ENCODE assay signal across 8 cellular contexts in genomic region chr1:9494936-9495758, GRCh38. TPM values are rescaled to one million over a fixed set of nuclear protein-coding genes. Genes with fewer than 3 reads are reported as not detected.
DNase-seq lines count a peak whose midpoint lies in the region; ATAC-seq, FAIRE-seq and TF ChIP-seq lines count a peak whose summit lies in the region.

No MANE protein-coding gene starts in this region.

- DNase-seq in GM03348 (ENCODE audit: low spot score) (peak; percentile 87), LNCaP clone FGC (ENCODE audit: low read depth) (no peak), T-helper 2 cell (peak; percentile 28 to 72 (median 52)), astrocyte (ENCODE audit: low read depth) (no peak), NCI-H2107 (lab: John Stamatoyannopoulos, UW) (no peak)
- peak; percentile 32 to 56 for DNase-seq in stimulated activated CD4-positive, alpha-beta T cell treated with anti-CD3 and anti-CD28 coated beads, Interleukin-15, amount 100 ng/mL, for 1 hour (ENCODE audit: low read depth in 1 of 2, low spot score in 1 of 2)

- H3K4me2 ChIP-seq in astrocyte (ENCODE audit: low read length), result peak overlapping the region; percentile 80

- no peaks in the 10 kb centered on the region for H3K4me1 Mint-ChIP-seq in astrocyte (ENCODE audit: low read depth, unreplicated experiment)

- no peak overlapping the region for H3K4me3 Mint-ChIP-seq in astrocyte (ENCODE audit: unreplicated experiment)

- H3K9ac ChIP-seq in astrocyte (ENCODE audit: low read length) (no peak overlapping the region), iPS-20b (ENCODE audit: low read depth, low read length) (peak overlapping the region; percentile 63; the same call in 1 of the 2 replicates)

- H4K20me1 ChIP-seq in astrocyte (ENCODE audit: insufficient read depth, low read length), result no peaks in the 10 kb centered on the region

- H3K27me3 Mint-ChIP-seq in astrocyte (ENCODE audit: low read depth, unreplicated experiment), result peaks cover 30% of the 10 kb centered on the region

- no peaks in the 10 kb centered on the region for H3K9me3 ChIP-seq in astrocyte (ENCODE audit: insufficient read depth, low read depth, low read length)
- H3K9me3 ChIP-seq in iPS-20b (ENCODE audit: insufficient read depth, low read depth, low read length), result no peaks in the 10 kb centered on the region

- H3K27ac Mint-ChIP-seq in astrocyte (ENCODE audit: unreplicated experiment), result no peak overlapping the region

- FAIRE-seq in astrocyte (lab: Jason Lieb, UNC), result no peak

- no peaks in the 10 kb centered on the region for H3K36me3 Mint-ChIP-seq in astrocyte (ENCODE audit: low read depth, unreplicated experiment)

- H2AFZ ChIP-seq in astrocyte (ENCODE audit: low read depth, low read length), result peak overlapping the region; percentile 77

- H3K9me3 Mint-ChIP-seq in astrocyte (ENCODE audit: unreplicated experiment), result no peaks in the 10 kb centered on the region

- no peak overlapping the region for H3K27ac ChIP-seq in astrocyte (ENCODE audit: low read depth, low read length)
- no peak overlapping the region for H3K27ac ChIP-seq in iPS-20b (ENCODE audit: low read length)

- H3K4me3 ChIP-seq in LNCaP clone FGC (ENCODE audit: low read depth, low read length) (peak overlapping the region; percentile 20; the same call in 1 of the 2 replicates), astrocyte (ENCODE audit: insufficient read depth, low read depth, low read length) (peak overlapping the region; percentile 23), iPS-20b (ENCODE audit: low read length) (peak overlapping the region; percentile 60; the same call in 1 of the 2 replicates)

- H3K27me3 ChIP-seq in astrocyte (ENCODE audit: insufficient read depth, low read length) (no peaks in the 10 kb centered on the region), iPS-20b (ENCODE audit: insufficient read depth, low read length) (peaks cover 31% of the 10 kb centered on the region)

- no peaks in the 10 kb centered on the region for H3K36me3 ChIP-seq in astrocyte (ENCODE audit: insufficient read depth, low read length)
- H3K36me3 ChIP-seq in iPS-20b (ENCODE audit: insufficient read depth, low read depth, low read length), result no peaks in the 10 kb centered on the region

- peak; percentile 97 for TF ChIP-seq CTCF in LNCaP clone FGC (IDR thresholded peaks at IDR 0.05; ENCODE audit: control insufficient read depth, extremely low read depth, insufficient read depth)
- peak; percentile 60 for TF ChIP-seq CTCF in astrocyte (IDR thresholded peaks at IDR 0.05; ENCODE audit: insufficient read depth, low read depth, low read length)

- H3K4me1 ChIP-seq in astrocyte (ENCODE audit: insufficient read depth, low read length), result peaks cover 5% of the 10 kb centered on the region
- H3K4me1 ChIP-seq in iPS-20b (ENCODE audit: insufficient read depth, low read length), result no peaks in the 10 kb centered on the region

- no peaks in the 10 kb centered on the region for H3K79me2 ChIP-seq in astrocyte (ENCODE audit: insufficient read depth, low read length)

- no peak for ATAC-seq in GM18861 (IDR thresholded peaks at IDR 0.05; ENCODE audit: unreplicated experiment)

RNA-seq across cellular contexts. Expression of gene SLC25A33, which starts 44.1 kb away (rescaled TPM):
- total RNA-seq in astrocyte, result 6.2 and 6.7 TPM in 2 replicates

Comparison
In these comparisons a context has a peak if more than half of its experiments do, and no peak if none do; other contexts are left out.
1. DNase-seq: peak in GM03348 (single experiment), T-helper 2 cell (5 of 5) and stimulated activated CD4-positive, alpha-beta T cell treated with anti-CD3 and anti-CD28 coated beads, Interleukin-15, amount 100 ng/mL, for 1 hour (2 of 2); none in LNCaP clone FGC (single experiment), astrocyte (single experiment) and NCI-H2107 (single experiment).
2. Peak in every context shown above with its lines, with median percentiles within 50 percentile points of each other: H3K4me3 ChIP-seq.